Comparison of ENCODE assay signal across 27 cellular contexts in genomic region chrX:45592067-45592466, GRCh38.
"Had no signal": no experiment of that assay in that cellular context is flagged by ENCODE, and none has a peak within 500 bp of the region (broad histone marks: within the 10 kb centered on the region; RNA-seq: fewer than 3 reads in every experiment).

No MANE protein-coding gene starts in this region.

- H3K27ac ChIP-seq: gastroesophageal sphincter, parathyroid adenoma, right lobe of liver, skin epidermis, tibial artery, WERI-Rb-1 had no signal

- H3K27me3 ChIP-seq: gastroesophageal sphincter, right lobe of liver, tibial artery had no signal

- H3K4me3 ChIP-seq: gastroesophageal sphincter, mucosa of descending colon, right lobe of liver, skin epidermis, tibial artery had no signal

- H3K9ac ChIP-seq: parathyroid adenoma had no signal

- H2AFZ ChIP-seq: parathyroid adenoma had no signal

- H3K9me3 Mint-ChIP-seq: activated naive CD8-positive, alpha-beta T cell treated with anti-CD3 and anti-CD28 coated beads, Interleukin-2, amount 50 U/mL, for 24 hours; stimulated activated effector memory CD8-positive, alpha-beta T cell treated with anti-CD3 and anti-CD28 coated beads, Interleukin-12 subunit alpha, Interleukin-12 subunit beta, amount 100 ng/mL, for 72 hours had no signal

- H3K27ac Mint-ChIP-seq: activated CD8-positive, alpha-beta T cell treated with anti-CD3 and anti-CD28 coated beads, Interleukin-2, amount 10 ng/mL, durations not matched to agents 7 days and 5 days; activated naive CD8-positive, alpha-beta T cell treated with anti-CD3 and anti-CD28 coated beads, Interleukin-2, amount 50 U/mL, for 24 hours; activated T-helper 1 cell treated with anti-CD3 and anti-CD28 coated beads, Interleukin-12 subunit alpha, Interleukin-12 subunit beta, Interleukin-2, Interleukin-4 antibody, amounts not matched to agents 30 ng/mL and 10 ng/mL and 1 ng/mL, durations not matched to agents 14 hours and 24 hours and 36 hours; brain; nephron progenitor cell; stimulated activated effector memory CD8-positive, alpha-beta T cell treated with anti-CD3 and anti-CD28 coated beads, Interleukin-12 subunit alpha, Interleukin-12 subunit beta, amount 100 ng/mL, for 72 hours; stimulated activated naive CD8-positive, alpha-beta T cell treated with anti-CD3 and anti-CD28 coated beads, Interleukin-15, amount 100 ng/mL, for 72 hours; T-helper 2 cell treated with Interferon-gamma antibody and Interleukin-4, amounts not matched to agents 5 μg/mL and 100 μg/mL, for 36 hours had no signal

- H3K4me1 Mint-ChIP-seq: activated naive CD8-positive, alpha-beta T cell treated with anti-CD3 and anti-CD28 coated beads, Interleukin-2, amount 50 U/mL, for 24 hours; brain; nephron progenitor cell; stimulated activated effector memory CD8-positive, alpha-beta T cell treated with anti-CD3 and anti-CD28 coated beads, Interleukin-12 subunit alpha, Interleukin-12 subunit beta, amount 100 ng/mL, for 72 hours; stimulated activated naive CD8-positive, alpha-beta T cell treated with anti-CD3 and anti-CD28 coated beads, Interleukin-15, amount 100 ng/mL, for 72 hours had no signal

- H3K9me3 ChIP-seq: gastroesophageal sphincter, mucosa of descending colon, right lobe of liver had no signal

- DNase-seq: activated CD4-positive, alpha-beta T cell treated with anti-CD3 and anti-CD28 coated beads, Interleukin-2, amount 50 U/mL, for 1 hour; activated CD4-positive, CD25-positive, alpha-beta regulatory T cell treated with anti-CD3 and anti-CD28 coated beads, Interleukin-2, amount 50 U/mL, for 72 hours; activated CD8-positive, alpha-beta T cell treated with anti-CD3 and anti-CD28 coated beads, Interleukin-2, amount 10 ng/mL, durations not matched to agents 7 days and 5 days; activated gamma-delta T cell; activated naive CD4-positive, alpha-beta T cell treated with anti-CD3 and anti-CD28 coated beads, Interleukin-2, amount 50 U/mL, for 16 hours; activated naive CD8-positive, alpha-beta T cell treated with anti-CD3 and anti-CD28 coated beads, Interleukin-2, amount 50 U/mL, for 24 hours; caudate nucleus; dermis blood vessel endothelial cell; effector CD8-positive, alpha-beta T cell; head of caudate nucleus; islet precursor cell; left cardiac atrium; mesenchymal stem cell; mucosa of descending colon; nephron progenitor cell; right lobe of liver; stimulated activated CD4-positive, alpha-beta T cell treated with anti-CD3 and anti-CD28 coated beads, Interleukin-2, amount 100 ng/mL, for 24 hours; stimulated activated naive CD8-positive, alpha-beta T cell treated with anti-CD3 and anti-CD28 coated beads, Interleukin-15, amount 100 ng/mL, for 72 hours; tibial artery; WERI-Rb-1 had no signal

- H3K36me3 Mint-ChIP-seq: brain; stimulated activated effector memory CD8-positive, alpha-beta T cell treated with anti-CD3 and anti-CD28 coated beads, Interleukin-12 subunit alpha, Interleukin-12 subunit beta, amount 100 ng/mL, for 72 hours had no signal

- H3K36me3 ChIP-seq: gastroesophageal sphincter, right lobe of liver, tibial artery, WERI-Rb-1 had no signal

- H3K79me2 ChIP-seq: parathyroid adenoma had no signal

- H3K4me1 ChIP-seq: gastroesophageal sphincter, parathyroid adenoma, right lobe of liver, tibial artery had no signal

- H3K4me3 Mint-ChIP-seq: activated CD8-positive, alpha-beta T cell treated with anti-CD3 and anti-CD28 coated beads, Interleukin-2, amount 10 ng/mL, durations not matched to agents 7 days and 5 days; activated naive CD8-positive, alpha-beta T cell treated with anti-CD3 and anti-CD28 coated beads, Interleukin-2, amount 50 U/mL, for 24 hours; activated T-helper 1 cell treated with anti-CD3 and anti-CD28 coated beads, Interleukin-12 subunit alpha, Interleukin-12 subunit beta, Interleukin-2, Interleukin-4 antibody, amounts not matched to agents 30 ng/mL and 10 ng/mL and 1 ng/mL, durations not matched to agents 14 hours and 24 hours and 36 hours; brain; nephron progenitor cell; stimulated activated effector memory CD8-positive, alpha-beta T cell treated with anti-CD3 and anti-CD28 coated beads, Interleukin-12 subunit alpha, Interleukin-12 subunit beta, amount 100 ng/mL, for 72 hours; stimulated activated naive CD8-positive, alpha-beta T cell treated with anti-CD3 and anti-CD28 coated beads, Interleukin-15, amount 100 ng/mL, for 72 hours; T-helper 2 cell treated with Interferon-gamma antibody and Interleukin-4, amounts not matched to agents 5 μg/mL and 100 μg/mL, for 36 hours had no signal
